Comparison of ENCODE assay signal across 8 cellular contexts in genomic region chr1:200039849-200040479, GRCh38. TPM values are rescaled to one million over a fixed set of nuclear protein-coding genes. Genes with fewer than 3 reads are reported as not detected.
DNase-seq lines count a peak whose midpoint lies in the region; ATAC-seq and TF ChIP-seq lines count a peak whose summit lies in the region.

No MANE protein-coding gene starts in this region.

- TF ChIP-seq CTCF in natural killer cell (IDR thresholded peaks at IDR 0.05) = no peak

- H3K4me3 Mint-ChIP-seq in natural killer cell treated with Interleukin-12 subunit alpha and Interleukin-12 subunit beta and Interleukin-15 and Interleukin-18, amount 100 ng/mL, for 72 hours = peak overlapping the region; percentile 62
- no peak overlapping the region for H3K4me3 Mint-ChIP-seq in natural killer cell
- H3K4me3 Mint-ChIP-seq in stimulated activated memory B cell treated with anti-CD40 and anti-IgM and Interleukin-4, amounts not matched to agents 10 μg/mL and 1 μg/mL and 100 μg/mL, for 72 hours = no peak overlapping the region

- H3K4me3 ChIP-seq in mononuclear cell (ENCODE audit: low read length) = peak overlapping the region; percentile 20

- H3K27me3 ChIP-seq in mononuclear cell (ENCODE audit: insufficient read depth, low read length) = peaks cover 98% of the 10 kb centered on the region

- in situ Hi-C loops in T47D (cut with HindIII; ENCODE audit: low pct_unique_long_range_greater_than_20kb, low sequenced_read_pairs) = no loop called here

- intact Hi-C loops in natural killer cell (cut with micrococcal nuclease) = no loop called here

- H3K9me3 Mint-ChIP-seq in natural killer cell treated with Interleukin-12 subunit alpha and Interleukin-12 subunit beta and Interleukin-15 and Interleukin-18, amount 100 ng/mL, for 72 hours = no peaks in the 10 kb centered on the region
- H3K9me3 Mint-ChIP-seq in natural killer cell = no peaks in the 10 kb centered on the region
- H3K9me3 Mint-ChIP-seq in stimulated activated memory B cell treated with anti-CD40 and anti-IgM and Interleukin-4, amounts not matched to agents 10 μg/mL and 1 μg/mL and 100 μg/mL, for 72 hours = no peaks in the 10 kb centered on the region

- H3K4me1 ChIP-seq in mononuclear cell (ENCODE audit: insufficient read depth, low read length) = peaks cover 67% of the 10 kb centered on the region

- ATAC-seq in natural killer cell treated with Interleukin-12 subunit alpha and Interleukin-12 subunit beta and Interleukin-15 and Interleukin-18, amount 100 ng/mL, for 72 hours = no peak
- ATAC-seq in natural killer cell (no peak), GM19328 (IDR thresholded peaks at IDR 0.05; ENCODE audit: unreplicated experiment) (no peak)
- no peak for ATAC-seq in stimulated activated memory B cell treated with anti-CD40 and anti-IgM and Interleukin-4, amounts not matched to agents 10 μg/mL and 1 μg/mL and 100 μg/mL, for 72 hours

- peaks cover 33 to 50% of the 10 kb centered on the region in 2 donors for H3K27me3 Mint-ChIP-seq in natural killer cell treated with Interleukin-12 subunit alpha and Interleukin-12 subunit beta and Interleukin-15 and Interleukin-18, amount 100 ng/mL, for 72 hours
- peaks cover 56 to 69% of the 10 kb centered on the region in 2 donors for H3K27me3 Mint-ChIP-seq in natural killer cell (ENCODE audit: low read depth in 2 of 2)
- H3K27me3 Mint-ChIP-seq in stimulated activated memory B cell treated with anti-CD40 and anti-IgM and Interleukin-4, amounts not matched to agents 10 μg/mL and 1 μg/mL and 100 μg/mL, for 72 hours = peaks cover 3% of the 10 kb centered on the region

- H3K36me3 Mint-ChIP-seq in natural killer cell treated with Interleukin-12 subunit alpha and Interleukin-12 subunit beta and Interleukin-15 and Interleukin-18, amount 100 ng/mL, for 72 hours = no peaks in the 10 kb centered on the region
- peaks cover 7% of the 10 kb centered on the region for H3K36me3 Mint-ChIP-seq in natural killer cell
- no peaks in the 10 kb centered on the region for H3K36me3 Mint-ChIP-seq in stimulated activated memory B cell treated with anti-CD40 and anti-IgM and Interleukin-4, amounts not matched to agents 10 μg/mL and 1 μg/mL and 100 μg/mL, for 72 hours

- DNase-seq in natural killer cell treated with Interleukin-12 subunit alpha and Interleukin-12 subunit beta and Interleukin-15 and Interleukin-18, amount 100 ng/mL, for 72 hours (ENCODE audit: low spot score) = no peak
- DNase-seq in natural killer cell = no peak
- peak; percentile 22 to 54 for DNase-seq in T47D (ENCODE audit: low read depth in 1 of 2, low spot score in 1 of 2)
- DNase-seq in kidney glomerular epithelial cell (lab: John Stamatoyannopoulos, UW) = no peak
- DNase-seq in hippocampal formation (lab: John Stamatoyannopoulos, UW) = no peak

- H3K27ac Mint-ChIP-seq in natural killer cell treated with Interleukin-12 subunit alpha and Interleukin-12 subunit beta and Interleukin-15 and Interleukin-18, amount 100 ng/mL, for 72 hours = no peak overlapping the region
- no peak overlapping the region for H3K27ac Mint-ChIP-seq in natural killer cell
- no peak overlapping the region for H3K27ac Mint-ChIP-seq in stimulated activated memory B cell treated with anti-CD40 and anti-IgM and Interleukin-4, amounts not matched to agents 10 μg/mL and 1 μg/mL and 100 μg/mL, for 72 hours

- peaks cover 12 to 15% of the 10 kb centered on the region in 2 donors for H3K4me1 Mint-ChIP-seq in natural killer cell treated with Interleukin-12 subunit alpha and Interleukin-12 subunit beta and Interleukin-15 and Interleukin-18, amount 100 ng/mL, for 72 hours (ENCODE audit: low read depth in 2 of 2)
- peaks cover 21 to 30% of the 10 kb centered on the region in 2 donors for H3K4me1 Mint-ChIP-seq in natural killer cell
- peaks cover 53% of the 10 kb centered on the region for H3K4me1 Mint-ChIP-seq in stimulated activated memory B cell treated with anti-CD40 and anti-IgM and Interleukin-4, amounts not matched to agents 10 μg/mL and 1 μg/mL and 100 μg/mL, for 72 hours

- H3K9me3 ChIP-seq in mononuclear cell (ENCODE audit: low read depth, low read length) = no peaks in the 10 kb centered on the region

RNA-seq across cellular contexts. Expression of gene NR5A2, which starts 12.5 kb away (rescaled TPM):
- total RNA-seq in natural killer cell treated with Interleukin-12 subunit alpha and Interleukin-12 subunit beta and Interleukin-15 and Interleukin-18, amount 100 ng/mL, for 72 hours = under 1 TPM in 1 of 2 donors, not detected in 1; 0.11 TPM
- total RNA-seq in natural killer cell (not detected), mononuclear cell (not detected)

Comparison
In these comparisons a context has a peak if more than half of its experiments do, and no peak if none do; other contexts are left out.
1. DNase-seq: peak in T47D (2 of 2); none in natural killer cell treated with Interleukin-12 subunit alpha and Interleukin-12 subunit beta and Interleukin-15 and Interleukin-18, amount 100 ng/mL, for 72 hours (single experiment), natural killer cell (single experiment), kidney glomerular epithelial cell (single experiment) and hippocampal formation (0 of 2).